ENCODE assay signal across 15 cellular contexts in the genomic region with DNA sequence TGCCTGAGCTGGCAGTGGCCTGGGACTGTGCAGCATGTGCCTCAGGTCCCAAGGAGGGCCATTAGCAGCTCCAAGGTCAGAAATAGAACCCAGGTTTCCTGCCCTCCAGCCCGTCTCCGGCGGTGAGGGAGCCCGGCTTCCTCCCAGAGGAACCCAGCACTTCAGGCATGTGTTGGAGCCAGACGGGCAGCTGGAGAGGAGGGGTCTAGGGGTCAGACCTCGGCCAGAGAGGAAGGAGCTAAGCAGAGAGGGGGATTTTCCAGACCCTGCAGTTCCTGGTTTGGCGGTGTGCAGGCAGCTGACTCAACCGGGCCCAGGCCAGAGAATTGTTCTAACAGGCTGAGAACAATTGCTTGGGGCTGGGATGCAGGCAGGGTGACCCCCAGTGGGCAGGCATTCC. TPM values are rescaled to one million over a fixed set of nuclear protein-coding genes. Genes with fewer than 3 reads are reported as not detected.
DNase-seq lines count a peak whose midpoint lies in the region; ATAC-seq and TF ChIP-seq lines count a peak whose summit lies in the region.
"Had no signal": no experiment of that assay in that cellular context is flagged by ENCODE, and none has a peak within 500 bp of the region (broad histone marks: within the 10 kb centered on the region; RNA-seq: fewer than 3 reads in every experiment).

No MANE protein-coding gene starts in this region.

- CTCF ChIA-PET in PC-3 (lab: Charles Lee), result no interaction called here
- CTCF ChIA-PET in activated CD4-positive, alpha-beta T cell treated with anti-CD3 and anti-CD28 coated beads for 36 hours (lab: Charles Lee), result no interaction called here

- no peak overlapping the region for H2AFZ ChIP-seq in PC-3 (ENCODE audit: low read length)

- H3F3A ChIP-seq in PC-3 (ENCODE audit: low read length, unreplicated experiment), result no peaks in the 10 kb centered on the region

- H3K4me3 Mint-ChIP-seq in activated CD4-positive, alpha-beta T cell treated with anti-CD3 and anti-CD28 coated beads for 36 hours, result no peak overlapping the region
- H3K4me3 Mint-ChIP-seq: activated CD4-positive, alpha-beta memory T cell treated with anti-CD3 and anti-CD28 coated beads for 36 hours had no signal

- H3K9me3 Mint-ChIP-seq in activated CD4-positive, alpha-beta T cell treated with anti-CD3 and anti-CD28 coated beads for 36 hours (ENCODE audit: low read depth), result no peaks in the 10 kb centered on the region
- H3K9me3 Mint-ChIP-seq: activated CD4-positive, alpha-beta memory T cell treated with anti-CD3 and anti-CD28 coated beads for 36 hours had no signal

- H3K9ac ChIP-seq in PC-3 (ENCODE audit: low read length), result no peak overlapping the region

- no peaks in the 10 kb centered on the region for H3K36me3 Mint-ChIP-seq in activated CD4-positive, alpha-beta T cell treated with anti-CD3 and anti-CD28 coated beads for 36 hours (ENCODE audit: low read depth)
- H3K36me3 Mint-ChIP-seq: activated CD4-positive, alpha-beta memory T cell treated with anti-CD3 and anti-CD28 coated beads for 36 hours had no signal

- no peaks in the 10 kb centered on the region for H3K9me3 ChIP-seq in PC-3 (ENCODE audit: low read length)
- H3K9me3 ChIP-seq: ovary had no signal

- no peaks in the 10 kb centered on the region; the same call in 1 of the 2 replicates for H3K36me3 ChIP-seq in PC-3 (ENCODE audit: low read depth, low read length)
- H3K36me3 ChIP-seq: ovary had no signal

- H3K4me1 ChIP-seq in PC-3 (ENCODE audit: insufficient read depth, low read length), result no peaks in the 10 kb centered on the region; the same call in 1 of the 2 replicates

- no peak overlapping the region for H3K4me2 ChIP-seq in PC-3 (ENCODE audit: low read length)

- DNase-seq in Right ventricle myocardium superior, result peak; percentile 60
- no peak for DNase-seq in left ventricle myocardium superior
- DNase-seq in islet precursor cell, result peak; percentile 82
- peak; percentile 38 for DNase-seq in renal cortical epithelial cell (ENCODE audit: low read depth)
- DNase-seq in D341Med (ENCODE audit: low spot score), result no peak
- no peak for DNase-seq in PC-3
- no peak for DNase-seq in activated CD4-positive, alpha-beta T cell treated with anti-CD3 and anti-CD28 coated beads for 36 hours
- DNase-seq: activated CD4-positive, alpha-beta memory T cell treated with anti-CD3 and anti-CD28 coated beads for 36 hours; activated gamma-delta T cell; cerebellar nuclear complex; foreskin fibroblast; kidney glomerular epithelial cell; NCI-H2227 treated with DMSO at 0.1 percent for 48 hours; ovary had no signal

- peaks cover 4% of the 10 kb centered on the region for H3K4me1 Mint-ChIP-seq in activated CD4-positive, alpha-beta T cell treated with anti-CD3 and anti-CD28 coated beads for 36 hours

- H3K27me3 Mint-ChIP-seq in activated CD4-positive, alpha-beta T cell treated with anti-CD3 and anti-CD28 coated beads for 36 hours, result no peaks in the 10 kb centered on the region
- H3K27me3 Mint-ChIP-seq: activated CD4-positive, alpha-beta memory T cell treated with anti-CD3 and anti-CD28 coated beads for 36 hours had no signal

- no TSS peak for BruUV-seq in PC-3 (replicated peaks; lab: Mats Ljungman, UMichigan)

- no peaks in the 10 kb centered on the region for H3K9me2 ChIP-seq in PC-3 (replicated peaks; ENCODE audit: low read length)

- TF ChIP-seq CTCF in PC-3 (conservative IDR thresholded peaks at IDR 0.05; ENCODE audit: low read depth, low read length), result no peak

- no peak overlapping the region for H3K27ac Mint-ChIP-seq in activated CD4-positive, alpha-beta T cell treated with anti-CD3 and anti-CD28 coated beads for 36 hours
- H3K27ac Mint-ChIP-seq: activated CD4-positive, alpha-beta memory T cell treated with anti-CD3 and anti-CD28 coated beads for 36 hours had no signal

- ATAC-seq in Right ventricle myocardium superior (ENCODE audit: poor library complexity) (no peak), left ventricle myocardium superior (no peak), GM19452 (IDR thresholded peaks at IDR 0.05; ENCODE audit: unreplicated experiment) (no peak), PC-3 (no peak)
- ATAC-seq in activated CD4-positive, alpha-beta T cell treated with anti-CD3 and anti-CD28 coated beads for 36 hours, result no peak

- POLR2A ChIA-PET in PC-3 (lab: Charles Lee; ENCODE audit: unreplicated experiment), result no interaction called here
- POLR2A ChIA-PET in activated CD4-positive, alpha-beta T cell treated with anti-CD3 and anti-CD28 coated beads for 36 hours (lab: Charles Lee), result no interaction called here

- no peaks in the 10 kb centered on the region for H3K79me2 ChIP-seq in PC-3 (ENCODE audit: low read length)

- H3K27me3 ChIP-seq in PC-3 (ENCODE audit: low read length), result no peaks in the 10 kb centered on the region
- H3K27me3 ChIP-seq: ovary had no signal

- no peak overlapping the region for H3K4me3 ChIP-seq in PC-3 (ENCODE audit: low read length)
- H3K4me3 ChIP-seq: ovary had no signal

- intact Hi-C loops in Right ventricle myocardium superior (cut with DNase I) (loop anchor here (5.0 kb wide), 1 partner anchor 37 kb away; a partner anchor contains a TSS), left ventricle myocardium superior (cut with micrococcal nuclease) (loop anchor here (10.0 kb wide), 1 partner anchor 55 kb away; no protein-coding TSS in a partner anchor), PC-3 (cut with micrococcal nuclease) (no loop called here)
- intact Hi-C loops in activated CD4-positive, alpha-beta T cell treated with anti-CD3 and anti-CD28 coated beads for 36 hours (cut with DNase I, micrococcal nuclease), result no loop called here

- no peaks in the 10 kb centered on the region for H4K20me1 ChIP-seq in PC-3 (ENCODE audit: low read length)

- H3K27ac ChIP-seq in PC-3 (ENCODE audit: low read length), result no peak overlapping the region
- H3K27ac ChIP-seq: ovary had no signal

RNA-seq across cellular contexts. Expression of a gene that starts 37.1 kb away (rescaled TPM):
- 263 TPM for total RNA-seq in Right ventricle myocardium superior
- total RNA-seq in left ventricle myocardium superior, result 269 TPM
- 219 and 912 TPM in 2 replicates for total RNA-seq in renal cortical epithelial cell
- total RNA-seq in PC-3 (2014; rRNA removed), result 35.1 and 56.0 TPM in 2 replicates
- total RNA-seq in activated CD4-positive, alpha-beta T cell treated with anti-CD3 and anti-CD28 coated beads for 36 hours, result 10 to 100 TPM; 19.6 to 20.6 TPM

Comparison
In these comparisons a context has a peak if more than half of its experiments do, and no peak if none do; other contexts are left out.
1. DNase-seq: peak in Right ventricle myocardium superior (single experiment), islet precursor cell (single experiment) and renal cortical epithelial cell (single experiment); none in left ventricle myocardium superior (single experiment), D341Med (single experiment), PC-3 (single experiment) and activated CD4-positive, alpha-beta T cell treated with anti-CD3 and anti-CD28 coated beads for 36 hours (single experiment).
2. intact Hi-C loops: an anchor here in Right ventricle myocardium superior (5.0 kb wide) and left ventricle myocardium superior (10.0 kb wide); none called in PC-3 and activated CD4-positive, alpha-beta T cell treated with anti-CD3 and anti-CD28 coated beads for 36 hours.